Comparison of ENCODE assay signal across 12 cellular contexts in genomic region chr6:12137480-12137879, GRCh38.
DNase-seq lines count a peak whose midpoint lies in the region; ATAC-seq and TF ChIP-seq lines count a peak whose summit lies in the region.
"Had no signal": no experiment of that assay in that cellular context is flagged by ENCODE, and none has a peak within 500 bp of the region (broad histone marks: within the 10 kb centered on the region; RNA-seq: fewer than 3 reads in every experiment).

No MANE protein-coding gene starts in this region.

- H3K9me3 Mint-ChIP-seq in Caco-2 (ENCODE audit: unreplicated experiment) = peaks cover 29% of the 10 kb centered on the region
- H3K9me3 Mint-ChIP-seq: activated naive CD4-positive, alpha-beta T cell treated with anti-CD3 and anti-CD28 coated beads, Interleukin-2, amount 50 U/mL, for 24 hours had no signal

- intact Hi-C loops in Caco-2 (cut with micrococcal nuclease; ENCODE audit: unreplicated experiment) = no loop called here

- no peaks in the 10 kb centered on the region for H3K27me3 Mint-ChIP-seq in Caco-2 (ENCODE audit: insufficient read depth, unreplicated experiment)
- H3K27me3 Mint-ChIP-seq: activated naive CD4-positive, alpha-beta T cell treated with anti-CD3 and anti-CD28 coated beads, Interleukin-2, amount 50 U/mL, for 24 hours; stimulated activated naive B cell treated with anti-CD40 and anti-IgM and Interleukin-4, amounts not matched to agents 10 μg/mL and 1 μg/mL and 100 μg/mL, for 72 hours had no signal

- CTCF ChIA-PET in Caco-2 (lab: Charles Lee) = no interaction called here

- no peak overlapping the region for H3K4me3 Mint-ChIP-seq in Caco-2 (ENCODE audit: unreplicated experiment)
- H3K4me3 Mint-ChIP-seq: activated naive CD4-positive, alpha-beta T cell treated with anti-CD3 and anti-CD28 coated beads, Interleukin-2, amount 50 U/mL, for 24 hours; stimulated activated naive B cell treated with anti-CD40 and anti-IgM and Interleukin-4, amounts not matched to agents 10 μg/mL and 1 μg/mL and 100 μg/mL, for 72 hours had no signal

- peak; percentile 83 for DNase-seq in AG10803 (ENCODE audit: low read depth)
- DNase-seq in LoVo (ENCODE audit: low spot score) = peak; percentile 12
- peak; percentile 71 to 85 for DNase-seq in dermis microvascular lymphatic vessel endothelial cell (ENCODE audit: low read depth in 2 of 2)
- peak; percentile 42 for DNase-seq in midbrain (lab: John Stamatoyannopoulos, UW)
- DNase-seq in Caco-2 = no peak
- DNase-seq in stimulated activated naive CD4-positive, alpha-beta T cell treated with Interleukin-2 at 50 U/mL for 16 hours (lab: John Stamatoyannopoulos, UW) = no peak
- DNase-seq in NCI-H2196 (lab: John Stamatoyannopoulos, UW; ENCODE audit: unreplicated experiment) = no peak
- DNase-seq: DND-41; NCI-H748 treated with DMSO at 0.1 percent for 48 hours; stimulated activated naive B cell treated with anti-CD40 and anti-IgM and Interleukin-4, amounts not matched to agents 10 μg/mL and 1 μg/mL and 100 μg/mL, for 72 hours had no signal

- no peaks in the 10 kb centered on the region for H3K9me3 ChIP-seq in Caco-2

- H3K27ac Mint-ChIP-seq in Caco-2 (ENCODE audit: unreplicated experiment) = no peak overlapping the region
- H3K27ac Mint-ChIP-seq: stimulated activated naive B cell treated with anti-CD40 and anti-IgM and Interleukin-4, amounts not matched to agents 10 μg/mL and 1 μg/mL and 100 μg/mL, for 72 hours had no signal

- H3K27me3 ChIP-seq in Caco-2 (replicated peaks; ENCODE audit: control insufficient read depth, insufficient read depth, low read length) = no peaks in the 10 kb centered on the region

- no TSS peak for BruUV-seq in Caco-2 (replicated peaks; lab: Mats Ljungman, UMichigan)

- H3K36me3 Mint-ChIP-seq in Caco-2 (ENCODE audit: insufficient read depth, unreplicated experiment) = peaks cover 27% of the 10 kb centered on the region

- H3K36me3 ChIP-seq in Caco-2 (ENCODE audit: control insufficient read depth, insufficient read depth, low read length) = peaks cover 2% of the 10 kb centered on the region; the same call in 1 of the 2 replicates

- no peak overlapping the region for H3K4me3 ChIP-seq in AG10803 (ENCODE audit: low read length)
- H3K4me3 ChIP-seq in Caco-2 (ENCODE audit: low read depth, low read length) = no peak overlapping the region

- no peaks in the 10 kb centered on the region for H3K4me1 Mint-ChIP-seq in Caco-2 (ENCODE audit: low read depth, unreplicated experiment)

- no peak for TF ChIP-seq CTCF in AG10803 (conservative IDR thresholded peaks at IDR 0.05; ENCODE audit: low read length)
- no peak for TF ChIP-seq CTCF in Caco-2 (IDR thresholded peaks at IDR 0.05; ENCODE audit: insufficient read depth in 1 of 2, low read depth in 1 of 2, low read length in 1 of 2, severe bottlenecking in 1 of 2, unreplicated experiment in 1 of 2)

- ATAC-seq in GM21717 (IDR thresholded peaks at IDR 0.05; ENCODE audit: unreplicated experiment) = no peak
- ATAC-seq: stimulated activated naive B cell treated with anti-CD40 and anti-IgM and Interleukin-4, amounts not matched to agents 10 μg/mL and 1 μg/mL and 100 μg/mL, for 72 hours had no signal

- POLR2A ChIA-PET in Caco-2 (lab: Charles Lee) = no interaction called here

- no peaks in the 10 kb centered on the region for H3K4me1 ChIP-seq in Caco-2

Comparison
In these comparisons a context has a peak if more than half of its experiments do, and no peak if none do; other contexts are left out.
1. DNase-seq: peak in AG10803 (single experiment), LoVo (single experiment), dermis microvascular lymphatic vessel endothelial cell (2 of 2) and midbrain (single experiment); none in Caco-2 (0 of 2), stimulated activated naive CD4-positive, alpha-beta T cell treated with Interleukin-2 at 50 U/mL for 16 hours (single experiment) and NCI-H2196 (single experiment).